Comparison of ENCODE assay signal across 26 cellular contexts in genomic region chr19:41025411-41025810, GRCh38. TPM values are rescaled to one million over a fixed set of nuclear protein-coding genes. Genes with fewer than 3 reads are reported as not detected.
DNase-seq lines count a peak whose midpoint lies in the region; ATAC-seq, FAIRE-seq and TF ChIP-seq lines count a peak whose summit lies in the region.
"Had no signal": no experiment of that assay in that cellular context is flagged by ENCODE, and none has a peak within 500 bp of the region (broad histone marks: within the 10 kb centered on the region; RNA-seq: fewer than 3 reads in every experiment).

No MANE protein-coding gene starts in this region.

- FAIRE-seq in H1 (lab: Jason Lieb, UNC) = no peak
- FAIRE-seq: A204.1, D721Med, G401.6, GM12891, GM19239 had no signal

- peaks cover 12% of the 10 kb centered on the region for H3K27me3 ChIP-seq in GM23338 (ENCODE audit: insufficient read depth)
- peaks cover 0 to 9% (median 8%) of the 10 kb centered on the region in 4 experiments; a peak in 3 of 7 replicates for H3K27me3 ChIP-seq in H1 (replicated peaks in 1 of 4; ENCODE audit: control insufficient read depth in 3 of 4, extremely low read depth in 1 of 4, insufficient read depth in 3 of 4, low read length in 3 of 4)
- H3K27me3 ChIP-seq: BLaER1 had no signal

- H3K36me3 ChIP-seq in GM23338 (ENCODE audit: insufficient read depth) (no peaks in the 10 kb centered on the region), H1 (ENCODE audit: control insufficient read depth in 2 of 4, insufficient read depth in 4 of 4, low read length in 3 of 4) (no peaks in the 10 kb centered on the region)
- H3K36me3 ChIP-seq: BE2C, BLaER1 had no signal

- H3K4me3 Mint-ChIP-seq in GM23338 = no peak overlapping the region
- H3K4me3 Mint-ChIP-seq: CD4-positive, CD25-positive, alpha-beta regulatory T cell; CD8-positive, alpha-beta memory T cell had no signal

- 0 out of 2 replicates have a peak overlapping the region, but pooled peaks have one; percentile 0 for H2BK15ac ChIP-seq in H1 (ENCODE audit: low read length)

- TF ChIP-seq CTCF in GM23338 (conservative IDR thresholded peaks at IDR 0.05; ENCODE audit: low read depth in 2 of 2) = no peak
- TF ChIP-seq CTCF in H1 (IDR thresholded peaks at IDR 0.05; ENCODE audit: control extremely low read depth in 1 of 3, insufficient read depth in 1 of 3, low read depth in 1 of 3, low read length in 3 of 3) = no peak

- H3K27me3 Mint-ChIP-seq in GM23338 (ENCODE audit: insufficient read depth, low read depth, poor library complexity) = peaks cover 11% of the 10 kb centered on the region

- H2AK5ac ChIP-seq in H1 (ENCODE audit: low read depth, low read length) = no peak overlapping the region

- H2AFZ ChIP-seq in GM23338 (no peak overlapping the region), H1 (ENCODE audit: low read length) (no peak overlapping the region)

- H3K4me1 ChIP-seq in GM23338 (ENCODE audit: insufficient read depth) (no peaks in the 10 kb centered on the region; the same call in 1 of the 2 replicates), H1 (replicated peaks in 1 of 4; ENCODE audit: control insufficient read depth in 3 of 4, insufficient read depth in 4 of 4, low read length in 3 of 4) (no peaks in the 10 kb centered on the region; a peak in 1 of 7 replicates)
- H3K4me1 ChIP-seq: BE2C, BLaER1 had no signal

- H2BK5ac ChIP-seq in H1 (ENCODE audit: low read depth, low read length) = no peak overlapping the region

- CTCF ChIA-PET in H1 (lab: Charles Lee; ENCODE audit: partially characterized antibody) = interaction anchor here (0.6 to 2.3 kb wide), 9 partner anchors 13 to 327 kb away, joined by 3 to 7 read pairs (median 3); no protein-coding TSS in a partner anchor

- no peaks in the 10 kb centered on the region for H3K79me1 ChIP-seq in H1 (ENCODE audit: low read depth, low read length)

- H3K9ac ChIP-seq in H1 (replicated peaks in 1 of 4; ENCODE audit: extremely low read depth in 1 of 4, low read depth in 3 of 4, low read length in 3 of 4) = no peak overlapping the region
- H3K9ac ChIP-seq: BLaER1 had no signal

- DNase-seq in activated CD8-positive, alpha-beta memory T cell treated with anti-CD3 and anti-CD28 coated beads, Interleukin-2, amount 50 U/mL, for 48 hours = peak; percentile 28
- no peak for DNase-seq in activated CD8-positive, alpha-beta memory T cell treated with anti-CD3 and anti-CD28 coated beads, Interleukin-2, amount 50 U/mL, for 4 hours
- DNase-seq in GM23338 (ENCODE audit: low spot score) = no peak
- DNase-seq in H1 (ENCODE audit: low read depth in 1 of 2, low spot score in 2 of 2) = no peak
- DNase-seq in SIG-M5 (lab: John Stamatoyannopoulos, UW) = no peak
- DNase-seq in medulla oblongata (ENCODE audit: extremely low spot score) = no peak
- DNase-seq in amygdala (lab: John Stamatoyannopoulos, UW) = no peak
- DNase-seq: 8988T; ACHN; BE2C; C1 segment of cervical spinal cord; CD4-positive, alpha-beta memory T cell; CD4-positive, CD25-positive, alpha-beta regulatory T cell; CD8-positive, alpha-beta memory T cell; COR-L47; DMS79 treated with DMSO at 0.1 percent for 48 hours; GF-D8 had no signal

- H3K9me3 ChIP-seq in H1 (ENCODE audit: insufficient read depth in 2 of 2, low read depth in 1 of 2, low read length in 1 of 2) = no peaks in the 10 kb centered on the region
- H3K9me3 ChIP-seq: BE2C, BLaER1 had no signal

- no peak overlapping the region for H3K4ac ChIP-seq in H1 (replicated peaks; ENCODE audit: insufficient read length, low read depth, low read length)

- H2BK12ac ChIP-seq in H1 (ENCODE audit: low read depth, low read length) = no peak overlapping the region

- no peak overlapping the region for H3K56ac ChIP-seq in H1 (replicated peaks; ENCODE audit: insufficient read length, low read depth, low read length)

- no peaks in the 10 kb centered on the region; the same call in 1 of the 3 replicates for H3K4me1 Mint-ChIP-seq in GM23338
- H3K4me1 Mint-ChIP-seq: CD14-positive monocyte; CD4-positive, alpha-beta memory T cell; CD4-positive, CD25-positive, alpha-beta regulatory T cell; CD8-positive, alpha-beta memory T cell had no signal

- H3K79me2 ChIP-seq in GM23338 (replicated peaks; ENCODE audit: insufficient read depth) = no peaks in the 10 kb centered on the region
- H3K79me2 ChIP-seq in H1 (ENCODE audit: control insufficient read depth in 1 of 2, insufficient read depth in 2 of 2, low read length in 2 of 2) = no peaks in the 10 kb centered on the region

- WGBS in H1 (ENCODE audit: extremely low coverage in 1 of 2, insufficient coverage in 1 of 2, insufficient read length in 1 of 2, insufficient replicate concordance in 2 of 2, low coverage in 1 of 2, low lambda C conversion rate in 2 of 2, missing lambda C conversion rate in 1 of 2), 2 experiments = 91% methylated on average over 9 of the region's 9 CpGs; no CpG with 5 or more reads in 1 of the 2 experiments

- no peak for TF ChIP-seq RAD21 in H1 (IDR thresholded peaks at IDR 0.05 in 1 of 2, conservative IDR thresholded peaks at IDR 0.05 in 1 of 2; ENCODE audit: low read depth in 2 of 2, low read length in 2 of 2)

- no peaks in the 10 kb centered on the region; the same call in 1 of the 2 replicates for H3K23me2 ChIP-seq in H1 (ENCODE audit: low read depth, low read length)

- no peak overlapping the region for H3K27ac ChIP-seq in GM23338 (ENCODE audit: low read depth)
- H3K27ac ChIP-seq in H1 (ENCODE audit: low read depth, low read length) = no peak overlapping the region
- H3K27ac ChIP-seq: BLaER1 had no signal

- H3K27ac Mint-ChIP-seq in GM23338 = no peak overlapping the region
- H3K27ac Mint-ChIP-seq: CD14-positive monocyte; CD4-positive, CD25-positive, alpha-beta regulatory T cell; CD8-positive, alpha-beta memory T cell had no signal

- H3K4me3 ChIP-seq in GM23338 (no peak overlapping the region; the same call in 1 of the 2 replicates), H1 (ENCODE audit: extremely low read depth in 1 of 4, insufficient read depth in 2 of 4, low read depth in 3 of 4, low read length in 4 of 4) (no peak overlapping the region)
- H3K4me3 ChIP-seq: BLaER1 had no signal

- H4K8ac ChIP-seq in H1 (ENCODE audit: extremely low read depth, insufficient read depth, low read length) = peak overlapping the region; percentile 81; the same call in 1 of the 2 replicates

- H4K91ac ChIP-seq in H1 (replicated peaks; ENCODE audit: insufficient read length, low read length) = no peak overlapping the region

- no peak for TF ChIP-seq POLR2A in H1 (IDR thresholded peaks at IDR 0.05; ENCODE audit: control extremely low read depth in 1 of 2, low read depth in 2 of 2, low read length in 2 of 2)

- no peaks in the 10 kb centered on the region for H3K9me2 ChIP-seq in GM23338 (ENCODE audit: insufficient read depth)

- H4K5ac ChIP-seq in H1 (ENCODE audit: insufficient read length, low read depth, low read length) = no peak overlapping the region

- H3K23ac ChIP-seq in H1 (ENCODE audit: insufficient read length) = no peak overlapping the region

- POLR2A ChIA-PET in H1 (lab: Charles Lee; ENCODE audit: partially characterized antibody) = interaction anchor here (0.8 kb wide), 1 partner anchor 13 kb away, joined by 3 read pairs; no protein-coding TSS in a partner anchor

- no peaks in the 10 kb centered on the region; the same call in 2 of the 3 replicates for H3K9me3 Mint-ChIP-seq in GM23338
- H3K9me3 Mint-ChIP-seq: CD4-positive, alpha-beta memory T cell had no signal

- no peak overlapping the region for H2BK120ac ChIP-seq in H1 (replicated peaks; ENCODE audit: low read depth, low read length)

- ATAC-seq in GM23338 = no peak

- no peak overlapping the region for H3K14ac ChIP-seq in H1 (ENCODE audit: insufficient read length)

- no peaks in the 10 kb centered on the region; the same call in 2 of the 3 replicates for H3K36me3 Mint-ChIP-seq in GM23338 (ENCODE audit: low read depth)
- H3K36me3 Mint-ChIP-seq: CD14-positive monocyte; CD4-positive, CD25-positive, alpha-beta regulatory T cell had no signal

- no peak for TF ChIP-seq EP300 in H1 (IDR thresholded peaks at IDR 0.05; ENCODE audit: borderline replicate concordance in 1 of 2, low read depth in 2 of 2, low read length in 2 of 2)

- H3K4me2 ChIP-seq in GM23338 (peak overlapping the region; percentile 73; the same call in 1 of the 2 replicates), H1 (ENCODE audit: insufficient read depth in 1 of 2, low read depth in 2 of 2, low read length in 2 of 2) (peak overlapping the region; percentile 20 to 61; a peak in 3 of 4 replicates)
- H3K4me2 ChIP-seq: BLaER1 had no signal

- H3F3A ChIP-seq in GM23338 (replicated peaks; ENCODE audit: low read depth) = no peaks in the 10 kb centered on the region

- no peak overlapping the region for H2BK20ac ChIP-seq in H1 (ENCODE audit: low read length)

- H3K18ac ChIP-seq in H1 (ENCODE audit: extremely low read depth, low read length) = no peak overlapping the region

- no peaks in the 10 kb centered on the region for H4K20me1 ChIP-seq in GM23338 (replicated peaks; ENCODE audit: insufficient read depth)
- no peaks in the 10 kb centered on the region for H4K20me1 ChIP-seq in H1 (replicated peaks in 1 of 2; ENCODE audit: control insufficient read depth in 1 of 2, insufficient read depth in 2 of 2, low read length in 2 of 2)
- H4K20me1 ChIP-seq: BLaER1 had no signal

TF ChIP-seq in H1, 55 proteins besides CTCF, POLR2A, EP300 and RAD21:
- no peak for TF ChIP-seq SP4 (IDR thresholded peaks at IDR 0.05; ENCODE audit: low read length)
- no peak for TF ChIP-seq GTF2F1 (IDR thresholded peaks at IDR 0.05; ENCODE audit: borderline replicate concordance, low read depth, low read length)
- no peak for TF ChIP-seq TEAD4 (IDR thresholded peaks at IDR 0.05; ENCODE audit: low read depth, low read length)
TF ChIP-seq in H1: peak in this region for 0.

RNA-seq across cellular contexts. Expression of gene CYP2B6, which starts 34.3 kb away (rescaled TPM):
- 1.2 and 8.4 TPM in 2 replicates for total RNA-seq in GM23338 (2014; rRNA removed; shearing (Covaris generic))
- polyA plus RNA-seq in GM23338 (2016; fragmentation: Nextera tagmentation; extraction: Ambion mirVana) (2.9 and 3.9 TPM in 2 replicates), H1 (2011; rRNA removed) (1.2 and 2.8 TPM in 2 replicates)
- total RNA-seq in H1 (2021; fragmentation: NEBNext Ultra II Directional; extraction: Animal tissue kit (Norgen Biotek cat#: 25700)) = 3.6 and 5.4 TPM in 2 replicates
- 1.4 TPM for polyA plus RNA-seq in H1 (2011; cell fraction: cytosol; rRNA removed)
- 1.1 TPM for polyA plus RNA-seq in H1 (2011; cell fraction: nucleus; rRNA removed)
- 1.5 to 2.9 TPM (median 2.1 TPM) in 4 replicates for polyA plus RNA-seq in H1 (2012, experiment 1 of 2)
- 1.9 TPM for polyA plus RNA-seq in H1 (2012, experiment 2 of 2)
- polyA plus RNA-seq in H1 (2013, experiment 1 of 2) = 3.2 TPM
- 3.5 TPM for polyA plus RNA-seq in H1 (2013, experiment 2 of 2)
- 2.3 and 3.4 TPM in 2 replicates for polyA minus RNA-seq in H1 (2011; rRNA and poly(A)+ RNA removed)
- polyA minus RNA-seq in H1 (2011; cell fraction: cytosol; rRNA and poly(A)+ RNA removed) = 2.5 TPM
- 0.60 TPM for polyA minus RNA-seq in H1 (2011; cell fraction: nucleus; rRNA and poly(A)+ RNA removed)
- total RNA-seq: A673; CD4-positive, alpha-beta memory T cell; CD4-positive, CD25-positive, alpha-beta regulatory T cell; CD8-positive, alpha-beta memory T cell had no signal
- polyA plus RNA-seq: AG04450; CD14-positive monocyte; CD4-positive, alpha-beta memory T cell; CD8-positive, alpha-beta memory T cell had no signal
